11 cellular contexts compared by ENCODE assay signal in genomic region chr18:25814841-25815458, GRCh38.
DNase-seq lines count a peak whose midpoint lies in the region; ATAC-seq and TF ChIP-seq lines count a peak whose summit lies in the region.
"Had no signal": no experiment of that assay in that cellular context is flagged by ENCODE, and none has a peak within 500 bp of the region (broad histone marks: within the 10 kb centered on the region; RNA-seq: fewer than 3 reads in every experiment).

No MANE protein-coding gene starts in this region.

- H2BK12ac ChIP-seq in neuronal stem cell (ENCODE audit: low read length) = no peak overlapping the region

- no peak overlapping the region for H3K4ac ChIP-seq in neuronal stem cell (ENCODE audit: low read length)

- H3K4me3 Mint-ChIP-seq in endothelial cell (ENCODE audit: unreplicated experiment) = no peak overlapping the region

- no peak overlapping the region for H3K27ac Mint-ChIP-seq in endothelial cell (ENCODE audit: unreplicated experiment)

- H3K27me3 Mint-ChIP-seq in endothelial cell (ENCODE audit: unreplicated experiment) = peaks cover 3% of the 10 kb centered on the region

- H3K23ac ChIP-seq in neuronal stem cell (ENCODE audit: low read depth, low read length, poor library complexity) = no peak overlapping the region

- TF ChIP-seq CTCF in endothelial cell (IDR thresholded peaks at IDR 0.05; ENCODE audit: unreplicated experiment) = no peak

- ATAC-seq in HG02571 (IDR thresholded peaks at IDR 0.05; ENCODE audit: unreplicated experiment) (peak; percentile 88), HG03565 (IDR thresholded peaks at IDR 0.05; ENCODE audit: unreplicated experiment) (peak; percentile 85)

- no peak overlapping the region for H2BK15ac ChIP-seq in neuronal stem cell (ENCODE audit: low read length)

- no peak overlapping the region for H3K9ac ChIP-seq in neuronal stem cell (ENCODE audit: low read depth, low read length, poor library complexity)
- H3K9ac ChIP-seq: GM23248 had no signal

- peaks cover 2 to 26% of the 10 kb centered on the region in 2 donors for H3K4me1 ChIP-seq in neuronal stem cell (ENCODE audit: control insufficient read depth in 2 of 2, insufficient read depth in 1 of 2, low read depth in 1 of 2, low read length in 2 of 2)
- H3K4me1 ChIP-seq: transverse colon had no signal

- no peak overlapping the region for H3K4me2 ChIP-seq in neuronal stem cell (ENCODE audit: insufficient read depth, low read length, poor library complexity, severe bottlenecking)

- no peaks in the 10 kb centered on the region for H3K36me3 ChIP-seq in neuronal stem cell (replicated peaks in 1 of 2; ENCODE audit: control insufficient read depth in 2 of 2, insufficient read depth in 2 of 2, low read length in 2 of 2)
- H3K36me3 ChIP-seq: transverse colon had no signal

- no peak overlapping the region for H3K18ac ChIP-seq in neuronal stem cell (ENCODE audit: low read length)

- H4K91ac ChIP-seq in neuronal stem cell (ENCODE audit: low read depth, low read length, poor library complexity) = no peak overlapping the region

- DNase-seq in NCI-H524 (lab: John Stamatoyannopoulos, UW) (peak; percentile 3 to 37), NCI-H524 treated with DMSO at 0.1 percent for 48 hours (lab: John Stamatoyannopoulos, UW) (no peak), neuronal stem cell (ENCODE audit: low spot score) (no peak), NCI-H2227 (lab: John Stamatoyannopoulos, UW; ENCODE audit: unreplicated experiment) (no peak), NCI-H128 (lab: John Stamatoyannopoulos, UW; ENCODE audit: unreplicated experiment) (no peak), endothelial cell (ENCODE audit: low spot score) (no peak)
- DNase-seq: NCI-H510A, transverse colon had no signal

- H3K27ac ChIP-seq in neuronal stem cell (replicated peaks; ENCODE audit: low read length) = no peak overlapping the region
- H3K27ac ChIP-seq: GM23248, transverse colon had no signal

- H3K9me3 Mint-ChIP-seq in endothelial cell (ENCODE audit: unreplicated experiment) = no peaks in the 10 kb centered on the region

- H3K79me1 ChIP-seq in neuronal stem cell (ENCODE audit: low read depth, low read length) = no peaks in the 10 kb centered on the region

- no peak overlapping the region for H3K14ac ChIP-seq in neuronal stem cell (ENCODE audit: low read length)

- no peak overlapping the region for H2AK5ac ChIP-seq in neuronal stem cell (ENCODE audit: low read depth, low read length)

- no peaks in the 10 kb centered on the region for H3K36me3 Mint-ChIP-seq in endothelial cell (ENCODE audit: low read depth, unreplicated experiment)

- H3K4me3 ChIP-seq in neuronal stem cell (ENCODE audit: low read length in 2 of 2) = peak overlapping the region in 1 of 2 donors; percentile 3
- H3K4me3 ChIP-seq: GM23248, transverse colon had no signal

- no peaks in the 10 kb centered on the region for H3K9me3 ChIP-seq in neuronal stem cell (replicated peaks in 1 of 2; ENCODE audit: control insufficient read depth in 2 of 2, insufficient read depth in 1 of 2, low read depth in 1 of 2, low read length in 2 of 2)
- H3K9me3 ChIP-seq: transverse colon had no signal

- WGBS in neuronal stem cell (ENCODE audit: extremely low coverage in 2 of 2, insufficient read length in 2 of 2, insufficient replicate concordance in 1 of 2), 2 donors = no CpG with 5 or more reads among the region's 4 CpGs

- H2BK120ac ChIP-seq in neuronal stem cell (ENCODE audit: low read depth, low read length) = no peak overlapping the region

- no peaks in the 10 kb centered on the region for H3K27me3 ChIP-seq in neuronal stem cell (ENCODE audit: control insufficient read depth in 3 of 3, insufficient read depth in 3 of 3, low read depth in 1 of 3, low read length in 3 of 3)

- H3K4me1 Mint-ChIP-seq in endothelial cell (ENCODE audit: unreplicated experiment) = peaks cover 45% of the 10 kb centered on the region

- H4K8ac ChIP-seq in neuronal stem cell (ENCODE audit: low read depth, low read length) = no peak overlapping the region

- no peak overlapping the region for H2BK5ac ChIP-seq in neuronal stem cell (ENCODE audit: low read length)

- H2AFZ ChIP-seq in neuronal stem cell (ENCODE audit: low read length) = peak overlapping the region; percentile 76
- H2AFZ ChIP-seq: GM23248 had no signal

Comparison
In these comparisons a context has a peak if more than half of its experiments do, and no peak if none do; other contexts are left out.
1. DNase-seq: peak in NCI-H524 (2 of 2); none in NCI-H524 treated with DMSO at 0.1 percent for 48 hours (single experiment), neuronal stem cell (single experiment), NCI-H2227 (single experiment), NCI-H128 (single experiment) and endothelial cell (single experiment).